In the genomic region with DNA sequence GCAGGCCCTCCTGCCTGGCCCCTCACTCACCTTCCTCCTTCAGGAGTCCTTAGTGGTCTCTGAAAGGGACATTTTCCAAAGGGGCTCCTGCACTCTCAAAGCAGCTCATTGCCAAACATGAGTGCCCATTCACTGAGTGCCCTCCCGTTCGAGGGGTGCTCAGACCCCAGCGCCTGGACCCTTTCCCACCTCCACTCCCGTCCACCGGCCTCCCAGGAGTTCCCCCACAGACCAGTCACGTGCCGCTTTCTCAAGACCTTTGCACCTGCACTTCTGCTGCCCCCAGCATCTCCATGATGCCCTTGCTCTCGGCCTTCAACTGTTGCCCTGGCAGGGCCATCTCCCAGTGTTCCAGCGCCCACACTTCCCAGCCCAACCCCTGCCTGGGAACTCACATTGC, we compare ENCODE assay signal across 29 cellular contexts.
"Had no signal": no experiment of that assay in that cellular context is flagged by ENCODE, and none has a peak within 500 bp of the region (broad histone marks: within the 10 kb centered on the region; RNA-seq: fewer than 3 reads in every experiment).

No MANE protein-coding gene starts in this region.

- H3K27ac Mint-ChIP-seq: naive thymus-derived CD4-positive, alpha-beta T cell; natural killer cell; nephron; neural progenitor cell; progenitor cell of endocrine pancreas; stimulated activated effector memory CD8-positive, alpha-beta T cell treated with anti-CD3 and anti-CD28 coated beads, Interleukin-12 subunit alpha, Interleukin-12 subunit beta, amount 100 ng/mL, for 72 hours; stimulated activated naive B cell treated with anti-CD40 and anti-IgM and Interleukin-4, amounts not matched to agents 10 μg/mL and 1 μg/mL and 100 μg/mL, for 72 hours; stimulated activated naive CD8-positive, alpha-beta T cell treated with anti-CD3 and anti-CD28 coated beads, Interleukin-15, Interleukin-2, amounts not matched to agents 100 ng/mL and 50 ng/mL, for 24 hours had no signal

- H2AFZ ChIP-seq: neural progenitor cell, parathyroid adenoma had no signal

- H3K27ac ChIP-seq: neural progenitor cell, neutrophil, ovary, parathyroid adenoma, psoas muscle, right lobe of liver, sigmoid colon, stomach, thoracic aorta, thyroid gland, tibial nerve, upper lobe of right lung, uterus had no signal

- FAIRE-seq: small intestine had no signal

- H3K36me3 ChIP-seq: neural progenitor cell, neutrophil, ovary, right lobe of liver, sigmoid colon, stomach, thoracic aorta, thyroid gland, tibial nerve, upper lobe of right lung, uterus had no signal

- ATAC-seq: naive thymus-derived CD4-positive, alpha-beta T cell; natural killer cell; psoas muscle; right cardiac atrium; right lobe of liver; stimulated activated effector memory CD8-positive, alpha-beta T cell treated with anti-CD3 and anti-CD28 coated beads, Interleukin-12 subunit alpha, Interleukin-12 subunit beta, amount 100 ng/mL, for 72 hours; stimulated activated naive B cell treated with anti-CD40 and anti-IgM and Interleukin-4, amounts not matched to agents 10 μg/mL and 1 μg/mL and 100 μg/mL, for 72 hours; upper lobe of right lung had no signal

- H3K36me3 Mint-ChIP-seq: natural killer cell, neural progenitor cell had no signal

- H3K9me3 ChIP-seq: neutrophil, ovary, psoas muscle, right lobe of liver, thoracic aorta, thyroid gland, upper lobe of right lung, uterus had no signal

- H3K9me3 Mint-ChIP-seq: natural killer cell; stimulated activated naive CD8-positive, alpha-beta T cell treated with anti-CD3 and anti-CD28 coated beads, Interleukin-15, Interleukin-2, amounts not matched to agents 100 ng/mL and 50 ng/mL, for 24 hours had no signal

- H3K4me3 Mint-ChIP-seq: naive thymus-derived CD4-positive, alpha-beta T cell; natural killer cell; nephron; neural progenitor cell; stimulated activated effector memory CD8-positive, alpha-beta T cell treated with anti-CD3 and anti-CD28 coated beads, Interleukin-12 subunit alpha, Interleukin-12 subunit beta, amount 100 ng/mL, for 72 hours; stimulated activated naive B cell treated with anti-CD40 and anti-IgM and Interleukin-4, amounts not matched to agents 10 μg/mL and 1 μg/mL and 100 μg/mL, for 72 hours; stimulated activated naive CD8-positive, alpha-beta T cell treated with anti-CD3 and anti-CD28 coated beads, Interleukin-15, Interleukin-2, amounts not matched to agents 100 ng/mL and 50 ng/mL, for 24 hours had no signal

- DNase-seq: naive thymus-derived CD4-positive, alpha-beta T cell; natural killer cell; nucleus accumbens; ovary; sigmoid colon; small intestine; stimulated activated CD4-positive, alpha-beta T cell treated with anti-CD3 and anti-CD28 coated beads, Interleukin-15, amount 100 ng/mL, for 24 hours; stimulated activated CD4-positive, alpha-beta T cell treated with anti-CD3 and anti-CD28 coated beads, Interleukin-2, amount 100 ng/mL, for 24 hours; stimulated activated CD4-positive, alpha-beta T cell treated with anti-CD3 and anti-CD28 coated beads, Interleukin-2, amount 100 ng/mL, for 48 hours; stimulated activated CD4-positive, alpha-beta T cell treated with anti-CD3 and anti-CD28 coated beads, Interleukin-4, amount 100 ng/mL, for 24 hours; stimulated activated naive B cell treated with anti-CD40 and anti-IgM and Interleukin-4, amounts not matched to agents 10 μg/mL and 1 μg/mL and 100 μg/mL, for 72 hours; stimulated activated naive CD4-positive, alpha-beta T cell treated with Interleukin-2 at 50 U/mL for 16 hours; stomach; thyroid gland; trophoblast cell; upper lobe of right lung; uterus had no signal

- H3K27me3 ChIP-seq: ovary, right lobe of liver, thyroid gland, uterus had no signal

- H3K9ac ChIP-seq: neural progenitor cell, parathyroid adenoma had no signal

- H3K4me1 ChIP-seq: parathyroid adenoma, psoas muscle, right lobe of liver, sigmoid colon, stomach, thyroid gland, tibial nerve, upper lobe of right lung, uterus had no signal

- H3K4me2 ChIP-seq: neural progenitor cell had no signal

- H3K4me3 ChIP-seq: neural progenitor cell, ovary, psoas muscle, right lobe of liver, sigmoid colon, stomach, thoracic aorta, thyroid gland, tibial nerve, upper lobe of right lung, uterus had no signal

- H3K4me1 Mint-ChIP-seq: naive thymus-derived CD4-positive, alpha-beta T cell; natural killer cell; stimulated activated naive B cell treated with anti-CD40 and anti-IgM and Interleukin-4, amounts not matched to agents 10 μg/mL and 1 μg/mL and 100 μg/mL, for 72 hours had no signal
